In the genomic region with DNA sequence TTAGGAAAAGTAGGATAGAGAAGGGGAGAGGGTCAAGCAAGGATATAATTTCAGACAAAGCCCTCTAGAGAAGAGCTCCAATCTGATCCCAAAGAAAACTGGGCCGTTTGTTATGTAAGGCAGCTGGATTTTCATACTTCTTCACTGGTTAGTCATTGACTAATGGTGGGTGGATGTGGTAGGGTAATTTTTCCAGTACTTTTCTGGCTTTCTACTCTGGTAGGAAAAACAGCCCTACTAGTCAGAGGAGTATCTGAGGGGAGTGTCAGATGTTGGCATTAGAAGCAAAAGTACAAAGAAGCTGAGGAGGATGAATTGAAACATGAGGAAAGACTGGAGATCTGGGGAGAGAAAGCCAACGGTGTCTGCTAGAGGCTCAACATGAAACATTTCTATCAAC, we compare ENCODE assay signal across 25 cellular contexts.
DNase-seq lines count a peak whose midpoint lies in the region; ATAC-seq, FAIRE-seq and TF ChIP-seq lines count a peak whose summit lies in the region.
"Had no signal": no experiment of that assay in that cellular context is flagged by ENCODE, and none has a peak within 500 bp of the region (broad histone marks: within the 10 kb centered on the region; RNA-seq: fewer than 3 reads in every experiment).

No MANE protein-coding gene starts in this region.

- BruUV-seq in HCT116 (replicated peaks; lab: Mats Ljungman, UMichigan) = no TSS peak

- H3K4me3 ChIP-seq in AG04450 (ENCODE audit: low read depth, low read length) (no peak overlapping the region), HCT116 (replicated peaks in 1 of 2; ENCODE audit: low read depth in 1 of 2, low read length in 2 of 2) (no peak overlapping the region), astrocyte (ENCODE audit: insufficient read depth, low read depth, low read length) (no peak overlapping the region), aorta (ENCODE audit: low read length in 2 of 2) (no peak overlapping the region)
- H3K4me3 ChIP-seq: GM12878, HAP-1, lung, Peyer's patch, right atrium auricular region, SK-N-MC, testis, vagina had no signal

- no peaks in the 10 kb centered on the region for H3K27me3 ChIP-seq in AG04450 (ENCODE audit: control insufficient read depth, insufficient read depth, low read length)
- H3K27me3 ChIP-seq in HCT116 (ENCODE audit: insufficient read depth, low read length) = no peaks in the 10 kb centered on the region
- no peaks in the 10 kb centered on the region for H3K27me3 ChIP-seq in astrocyte (ENCODE audit: insufficient read depth, low read length)
- H3K27me3 ChIP-seq in aorta (ENCODE audit: control insufficient read depth in 1 of 2, insufficient read depth in 2 of 2, low read length in 1 of 2) = no peaks in the 10 kb centered on the region
- H3K27me3 ChIP-seq: Peyer's patch, right atrium auricular region, testis, vagina had no signal

- no peak for TF ChIP-seq POLR2A in HCT116 (IDR thresholded peaks at IDR 0.05; ENCODE audit: borderline replicate concordance, extremely low read depth, insufficient read depth, insufficient read length)

- H3K79me2 ChIP-seq in HCT116 (ENCODE audit: insufficient read depth, low read length) (peaks cover 47% of the 10 kb centered on the region), astrocyte (ENCODE audit: insufficient read depth, low read length) (no peaks in the 10 kb centered on the region)

- H3K4me3 Mint-ChIP-seq in astrocyte (ENCODE audit: unreplicated experiment) = no peak overlapping the region
- H3K4me3 Mint-ChIP-seq: activated naive CD4-positive, alpha-beta T cell treated with anti-CD3 and anti-CD28 coated beads for 36 hours; CD14-positive monocyte had no signal

- ATAC-seq in HCT116 (no peak), left ventricle myocardium superior (no peak), aorta (ENCODE audit: low FRiP score) (no peak)
- ATAC-seq: GM12878 had no signal

- no peaks in the 10 kb centered on the region for H3K36me3 Mint-ChIP-seq in astrocyte (ENCODE audit: low read depth, unreplicated experiment)
- H3K36me3 Mint-ChIP-seq: CD14-positive monocyte had no signal

- peak; percentile 20 for FAIRE-seq in astrocyte (lab: Jason Lieb, UNC)
- FAIRE-seq: GM12878 had no signal

- H4K20me1 ChIP-seq in HCT116 (ENCODE audit: insufficient read depth) (no peaks in the 10 kb centered on the region), astrocyte (ENCODE audit: insufficient read depth, low read length) (no peaks in the 10 kb centered on the region)

- H3K27ac Mint-ChIP-seq in astrocyte (ENCODE audit: unreplicated experiment) = peak overlapping the region; percentile 54
- H3K27ac Mint-ChIP-seq: activated naive CD4-positive, alpha-beta T cell treated with anti-CD3 and anti-CD28 coated beads for 36 hours; CD14-positive monocyte had no signal

- RAD21 ChIA-PET in HCT116 (lab: Charles Lee; ENCODE audit: low non-redundant PET in 1 of 2, low total read pairs in 2 of 2, uncharacterized antibody in 2 of 2, unreplicated experiment in 2 of 2) = interaction anchor here in 1 of 2 experiments (1.2 kb wide), 1 partner anchor 19 kb away, joined by 3 read pairs; no protein-coding TSS in a partner anchor

- POLR2A ChIA-PET in AG04450 (lab: Yijun Ruan, JAX) = interaction anchor here (1.2 kb wide), 1 partner anchor 79 kb away, joined by 3 read pairs; no protein-coding TSS in a partner anchor
- POLR2A ChIA-PET in HCT116 (lab: Charles Lee) = interaction anchor here (1.2 kb wide), 1 partner anchor 28 kb away, joined by 3 read pairs; no protein-coding TSS in a partner anchor

- H3K4me2 ChIP-seq in HCT116 (ENCODE audit: low read length) (peak overlapping the region; percentile 40; the same call in 1 of the 2 replicates), astrocyte (ENCODE audit: low read length) (peak overlapping the region; percentile 12)

- no peaks in the 10 kb centered on the region for H3K9me2 ChIP-seq in HCT116 (ENCODE audit: insufficient read depth)

- H3K4me1 Mint-ChIP-seq in astrocyte (ENCODE audit: low read depth, unreplicated experiment) = peaks cover 64% of the 10 kb centered on the region

- intact Hi-C loops in HCT116 (cut with micrococcal nuclease) (no loop called here), left ventricle myocardium superior (cut with micrococcal nuclease) (no loop called here), aorta (cut with DNase I) (no loop called here)

- peak overlapping the region; percentile 33 for H3K27ac ChIP-seq in AG04450 (ENCODE audit: low read depth, low read length)
- peak overlapping the region; percentile 74 for H3K27ac ChIP-seq in HCT116 (ENCODE audit: low read depth, low read length)
- H3K27ac ChIP-seq in astrocyte (ENCODE audit: low read depth, low read length) = peak overlapping the region; percentile 31
- no peak overlapping the region for H3K27ac ChIP-seq in aorta (ENCODE audit: low read depth in 1 of 2, low read length in 2 of 2)
- H3K27ac ChIP-seq: Peyer's patch, right atrium auricular region, SK-N-MC, testis, vagina had no signal

- H3K27me3 Mint-ChIP-seq in astrocyte (ENCODE audit: low read depth, unreplicated experiment) = no peaks in the 10 kb centered on the region

- H3K9me3 Mint-ChIP-seq in astrocyte (ENCODE audit: unreplicated experiment) = peaks cover 6% of the 10 kb centered on the region

- H3K36me3 ChIP-seq in HCT116 (ENCODE audit: control insufficient read depth in 1 of 2, insufficient read depth in 2 of 2, low read length in 2 of 2) (peaks cover 0 to 30% of the 10 kb centered on the region in 2 experiments; a peak in 2 of 4 replicates), astrocyte (ENCODE audit: insufficient read depth, low read length) (no peaks in the 10 kb centered on the region), aorta (ENCODE audit: control insufficient read depth in 1 of 2, insufficient read depth in 2 of 2, low read length in 1 of 2) (no peaks in the 10 kb centered on the region)
- H3K36me3 ChIP-seq: HAP-1, Peyer's patch, right atrium auricular region, vagina had no signal

- H3K9ac ChIP-seq in HCT116 (ENCODE audit: low read length) (peak overlapping the region; percentile 56; the same call in 1 of the 2 replicates), astrocyte (ENCODE audit: low read length) (no peak overlapping the region)

- CTCF ChIA-PET in AG04450 (lab: Charles Lee) = interaction anchor here (1.1 kb wide), 1 partner anchor 160 kb away, joined by 4 read pairs; no protein-coding TSS in a partner anchor
- CTCF ChIA-PET in HCT116 (lab: Charles Lee) = interaction anchor here (0.7 to 1.4 kb wide), 2 partner anchors 11 to 297 kb away, joined by 3 read pairs; no protein-coding TSS in a partner anchor

- DNase-seq in AG04450 (ENCODE audit: low read depth, low spot score) (no peak), HCT116 (ENCODE audit: low read depth, low spot score) (no peak), astrocyte (ENCODE audit: low read depth) (peak; percentile 89), kidney tubule cell (ENCODE audit: low spot score) (peak; percentile 70), germinal center (ENCODE audit: low spot score) (no peak), left ventricle myocardium superior (no peak), iPS-NIHi11 (ENCODE audit: low spot score) (no peak), aorta (no peak)
- DNase-seq: activated CD4-positive, CD25-positive, alpha-beta regulatory T cell treated with anti-CD3 and anti-CD28 coated beads, Interleukin-2, amount 50 U/mL, for 72 hours; activated naive CD4-positive, alpha-beta T cell treated with anti-CD3 and anti-CD28 coated beads for 36 hours; activated T-cell treated with anti-CD3 and anti-CD28 coated beads, Interleukin-2, amount 50 U/mL, for 48 hours; effector memory CD4-positive, alpha-beta T cell; GF-D8; Karpas-422; NCI-H1092; NCI-H2029; Peyer's patch; testis had no signal

- H3K4me1 ChIP-seq in HCT116 (ENCODE audit: control insufficient read depth in 1 of 2, insufficient read depth in 2 of 2, low read length in 2 of 2) (peaks cover 68 to 85% of the 10 kb centered on the region in 2 experiments), astrocyte (ENCODE audit: insufficient read depth, low read length) (peaks cover 65% of the 10 kb centered on the region), aorta (ENCODE audit: control insufficient read depth in 1 of 2, insufficient read depth in 2 of 2, low read length in 2 of 2) (no peaks in the 10 kb centered on the region)
- H3K4me1 ChIP-seq: HAP-1, right atrium auricular region, testis, vagina had no signal

- TF ChIP-seq RAD21 in HCT116 (IDR thresholded peaks at IDR 0.05; ENCODE audit: low read depth) = no peak

- H3K9me3 ChIP-seq in AG04450 (ENCODE audit: control insufficient read depth, insufficient read depth, low read length) (no peaks in the 10 kb centered on the region), HCT116 (ENCODE audit: control insufficient read depth in 1 of 2, insufficient read depth in 1 of 2, low read depth in 1 of 2, low read length in 2 of 2) (no peaks in the 10 kb centered on the region), astrocyte (ENCODE audit: insufficient read depth, low read depth, low read length) (no peaks in the 10 kb centered on the region), aorta (ENCODE audit: control insufficient read depth, low read length) (no peaks in the 10 kb centered on the region)
- H3K9me3 ChIP-seq: HAP-1, Peyer's patch, testis, vagina had no signal

- WGBS in aorta, 2 donors = 68 to 75% methylated on average over 2 of the region's 2 CpGs

- H2AFZ ChIP-seq in HCT116 (ENCODE audit: low read depth, low read length, poor library complexity, severe bottlenecking) (no peak overlapping the region), astrocyte (ENCODE audit: low read depth, low read length) (no peak overlapping the region)

- TF ChIP-seq CTCF in AG04450 (IDR thresholded peaks at IDR 0.05; ENCODE audit: low read depth, low read length) (no peak), HCT116 (IDR thresholded peaks at IDR 0.05 in 2 of 3, conservative IDR thresholded peaks at IDR 0.05 in 1 of 3; ENCODE audit: borderline replicate concordance in 1 of 3, insufficient read depth in 1 of 3, low read depth in 2 of 3, low read length in 2 of 3) (no peak), astrocyte (IDR thresholded peaks at IDR 0.05; ENCODE audit: insufficient read depth, low read depth, low read length) (no peak)

TF ChIP-seq in HCT116, 20 proteins besides CTCF, POLR2A, EP300 and RAD21 (continues in another document):
- 0 out of 2 replicates have a peak, but pooled peaks have one; percentile 28 for TF ChIP-seq JUND (IDR thresholded peaks at IDR 0.05)
- TF ChIP-seq CEBPB (IDR thresholded peaks at IDR 0.05; ENCODE audit: low read depth) = no peak
- TF ChIP-seq TCF7L2 (IDR thresholded peaks at IDR 0.05; ENCODE audit: borderline replicate concordance, extremely low read depth, insufficient read depth, insufficient read length) = no peak
- TF ChIP-seq SIN3A (IDR thresholded peaks at IDR 0.05; ENCODE audit: low read depth) = no peak
- TF ChIP-seq, protein P1, sequence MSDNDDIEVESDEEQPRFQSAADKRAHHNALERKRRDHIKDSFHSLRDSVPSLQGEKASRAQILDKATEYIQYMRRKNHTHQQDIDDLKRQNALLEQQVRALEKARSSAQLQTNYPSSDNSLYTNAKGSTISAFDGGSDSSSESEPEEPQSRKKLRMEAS (IDR thresholded peaks at IDR 0.05) = no peak
- 0 out of 2 replicates have a peak, but pooled peaks have one; percentile 24 for TF ChIP-seq EGR1 (IDR thresholded peaks at IDR 0.05; ENCODE audit: low read depth)

Comparison
In these comparisons a context has a peak if more than half of its experiments do, and no peak if none do; other contexts are left out.
1. DNase-seq: peak in astrocyte (single experiment) and kidney tubule cell (single experiment); none in AG04450 (single experiment), HCT116 (single experiment), germinal center (single experiment), left ventricle myocardium superior (single experiment), iPS-NIHi11 (single experiment) and aorta (0 of 2).
2. H3K27ac ChIP-seq: peak in AG04450 (single experiment), HCT116 (single experiment) and astrocyte (single experiment); none in aorta (0 of 2).